ENCODE assay signal across 33 cellular contexts in genomic region chr1:82600314-82600713, GRCh38.
"Had no signal": no experiment of that assay in that cellular context is flagged by ENCODE, and none has a peak within 500 bp of the region (broad histone marks: within the 10 kb centered on the region; RNA-seq: fewer than 3 reads in every experiment).

No MANE protein-coding gene starts in this region.

- FAIRE-seq: astrocyte, TTC549 had no signal

- DNase-seq: activated B cell treated with CpG ODN at 0.5 μM for 24 hours; activated CD4-positive, alpha-beta memory T cell treated with anti-CD3 and anti-CD28 coated beads for 36 hours; activated CD4-positive, alpha-beta T cell treated with anti-CD3 and anti-CD28 coated beads for 4 hours; activated CD4-positive, alpha-beta T cell treated with anti-CD3 and anti-CD28 coated beads, Interleukin-2, amount 10 ng/mL, durations not matched to agents 24 days and 14 days; activated CD4-positive, alpha-beta T cell treated with anti-CD3 and anti-CD28 coated beads, Interleukin-2, amount 50 U/mL, for 1 hour; activated CD4-positive, alpha-beta T cell treated with anti-CD3 and anti-CD28 coated beads, Interleukin-2, amount 50 U/mL, for 4 hours; activated CD4-positive, CD25-positive, alpha-beta regulatory T cell treated with anti-CD3 and anti-CD28 coated beads, Interleukin-2, amount 50 U/mL, for 72 hours; activated CD8-positive, alpha-beta memory T cell treated with anti-CD3 and anti-CD28 coated beads, Interleukin-2, amount 50 U/mL, for 4 hours; activated CD8-positive, alpha-beta T cell treated with anti-CD3 and anti-CD28 coated beads for 36 hours; activated effector memory CD4-positive, alpha-beta T cell treated with anti-CD3 and anti-CD28 coated beads, Interleukin-2, amount 50 U/mL, for 16 hours; activated gamma-delta T cell treated with Interleukin-2 at 50 U/mL for 16 hours; activated naive CD4-positive, alpha-beta T cell; activated naive CD4-positive, alpha-beta T cell treated with anti-CD3 and anti-CD28 coated beads for 36 hours; activated naive CD4-positive, alpha-beta T cell treated with anti-CD3 and anti-CD28 coated beads, Interleukin-2, amount 50 U/mL, for 16 hours; activated naive CD8-positive, alpha-beta T cell treated with anti-CD3 and anti-CD28 coated beads for 36 hours; activated T-cell treated with anti-CD3 and anti-CD28 coated beads for 4 hours; activated T-cell treated with anti-CD3 and anti-CD28 coated beads, Interleukin-2, amount 50 U/mL, for 1 hour; activated T-cell treated with anti-CD3 and anti-CD28 coated beads, Interleukin-2, amount 50 U/mL, for 4 hours; activated T-cell treated with anti-CD3 and anti-CD28 coated beads, Interleukin-2, amount 50 U/mL, for 72 hours; adrenal gland; amniotic stem cell; aorta; body of pancreas; brain microvascular endothelial cell; central memory CD4-positive, alpha-beta T cell; T-helper 2 cell; T-helper 9 cell had no signal

- ATAC-seq: activated CD8-positive, alpha-beta T cell treated with anti-CD3 and anti-CD28 coated beads for 36 hours; activated naive CD4-positive, alpha-beta T cell treated with anti-CD3 and anti-CD28 coated beads, Interleukin-2, amount 50 U/mL, for 72 hours; activated T-cell treated with anti-CD3 and anti-CD28 coated beads, Interleukin-2, amount 50 U/mL, for 4 hours; activated T-cell treated with anti-CD3 and anti-CD28 coated beads, Interleukin-2, amount 50 U/mL, for 72 hours; activated T-helper 17 cell treated with anti-CD3 and anti-CD28 coated beads, Interleukin-2, amount 50 U/mL, for 72 hours; body of pancreas had no signal

- H3K27me3 ChIP-seq: adrenal gland, body of pancreas, brain microvascular endothelial cell, breast epithelium had no signal

- H3K27ac ChIP-seq: adrenal gland, body of pancreas, brain microvascular endothelial cell, breast epithelium, VCaP had no signal

- H3K4me1 ChIP-seq: adrenal gland, body of pancreas, breast epithelium had no signal

- H3K36me3 ChIP-seq: adrenal gland, brain microvascular endothelial cell, breast epithelium had no signal

- H3K9me3 ChIP-seq: adrenal gland, body of pancreas, breast epithelium had no signal

- H3K4me3 ChIP-seq: adrenal gland, body of pancreas, breast epithelium had no signal
